ENCODE assay signal across 9 cellular contexts in the genomic region with DNA sequence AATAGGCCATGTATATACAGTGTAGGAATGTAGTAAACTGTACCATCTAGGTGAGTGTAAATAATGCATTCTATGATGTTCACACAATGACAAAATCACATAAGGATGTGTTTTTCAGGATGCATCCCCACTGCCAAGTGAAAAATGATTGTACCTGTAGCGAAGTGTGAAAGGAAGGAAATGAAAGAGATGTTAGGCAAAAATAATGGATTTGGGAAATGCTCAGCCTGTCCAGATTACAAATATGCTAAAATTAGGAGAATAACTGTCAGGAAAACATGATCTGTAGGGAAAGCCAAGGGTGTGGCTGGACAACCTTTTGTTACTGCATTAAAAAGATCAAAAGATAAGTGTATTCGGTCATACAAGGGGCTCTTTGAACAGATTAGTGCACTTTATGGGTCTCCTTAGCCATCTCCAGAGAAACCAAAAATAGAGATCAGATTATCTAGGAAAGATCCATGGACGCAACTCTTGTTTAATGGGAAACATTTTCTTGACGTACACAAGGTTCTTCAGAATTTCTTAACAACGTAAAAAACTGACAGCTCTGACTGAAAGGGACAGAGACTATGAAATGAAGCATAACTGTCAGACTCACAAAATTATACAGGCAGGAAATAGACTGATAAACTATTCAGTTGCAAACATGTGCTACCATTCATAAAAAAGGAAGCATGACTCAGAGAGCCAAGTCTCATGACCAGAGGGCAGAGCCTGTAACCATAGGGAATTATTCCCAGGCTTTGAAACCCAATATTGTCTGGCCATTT.
DNase-seq lines count a peak whose midpoint lies in the region; ATAC-seq and TF ChIP-seq lines count a peak whose summit lies in the region.
"Had no signal": no experiment of that assay in that cellular context is flagged by ENCODE, and none has a peak within 500 bp of the region (broad histone marks: within the 10 kb centered on the region; RNA-seq: fewer than 3 reads in every experiment).

No MANE protein-coding gene starts in this region.

- H3K9ac ChIP-seq in Loucy (ENCODE audit: low read depth, low read length, poor library complexity, severe bottlenecking) (peak overlapping the region; percentile 14), mammary epithelial cell (ENCODE audit: insufficient read depth, low read length) (no peak overlapping the region)

- H3K9me3 Mint-ChIP-seq in activated CD4-positive, alpha-beta memory T cell treated with anti-CD3 and anti-CD28 coated beads for 36 hours = peaks cover 2% of the 10 kb centered on the region
- H3K9me3 Mint-ChIP-seq in activated CD4-positive, alpha-beta T cell treated with anti-CD3 and anti-CD28 coated beads for 36 hours (ENCODE audit: low read depth) = no peaks in the 10 kb centered on the region

- no peak for TF ChIP-seq CTCF in Loucy (conservative IDR thresholded peaks at IDR 0.05; ENCODE audit: low read length)
- no peak for TF ChIP-seq CTCF in mammary epithelial cell (conservative IDR thresholded peaks at IDR 0.05 in 1 of 2, IDR thresholded peaks at IDR 0.05 in 1 of 2; ENCODE audit: extremely low read depth in 1 of 2, insufficient read depth in 1 of 2, low read depth in 1 of 2, low read length in 2 of 2)
- TF ChIP-seq CTCF in lung (IDR thresholded peaks at IDR 0.05; ENCODE audit: control extremely low read depth, extremely low read depth) = no peak
- no peak for TF ChIP-seq CTCF in ascending aorta (IDR thresholded peaks at IDR 0.05)

- intact Hi-C loops in mammary epithelial cell (cut with micrococcal nuclease) = loop anchor here (10.0 kb wide), 2 partner anchors 235 to 415 kb away; no protein-coding TSS in a partner anchor
- intact Hi-C loops in activated CD4-positive, alpha-beta memory T cell treated with anti-CD3 and anti-CD28 coated beads for 36 hours (cut with micrococcal nuclease) = no loop called here
- intact Hi-C loops in ascending aorta (cut with DNase I) = no loop called here
- intact Hi-C loops in activated CD4-positive, alpha-beta T cell treated with anti-CD3 and anti-CD28 coated beads for 36 hours (cut with DNase I, micrococcal nuclease) = no loop called here

- dilution Hi-C loops in mammary epithelial cell (cut with HindIII; ENCODE audit: low sequenced_read_pairs) = no loop called here

- ATAC-seq in lung (ENCODE audit: insufficient read depth, low FRiP score) = peak; percentile 73
- ATAC-seq in activated CD4-positive, alpha-beta T cell treated with anti-CD3 and anti-CD28 coated beads for 36 hours = no peak

- H3K27ac ChIP-seq in mammary epithelial cell (ENCODE audit: insufficient read depth, low read depth, low read length) (no peak overlapping the region), lung (ENCODE audit: low read depth in 1 of 2, low read length in 1 of 2) (peak overlapping the region in 1 of 2 donors; percentile 21), ascending aorta (no peak overlapping the region)

- no TSS peak for BruUV-seq in mammary epithelial cell (replicated peaks; lab: Mats Ljungman, UMichigan)

- H3K27me3 Mint-ChIP-seq in activated CD4-positive, alpha-beta memory T cell treated with anti-CD3 and anti-CD28 coated beads for 36 hours = no peaks in the 10 kb centered on the region
- H3K27me3 Mint-ChIP-seq in activated CD4-positive, alpha-beta T cell treated with anti-CD3 and anti-CD28 coated beads for 36 hours = peaks cover 6% of the 10 kb centered on the region

- no peaks in the 10 kb centered on the region for H3K27me3 ChIP-seq in Loucy (ENCODE audit: insufficient read depth, low read length, poor library complexity, severe bottlenecking)
- H3K27me3 ChIP-seq in mammary epithelial cell (ENCODE audit: insufficient read depth, low read length) = no peaks in the 10 kb centered on the region
- no peaks in the 10 kb centered on the region for H3K27me3 ChIP-seq in lung (ENCODE audit: control insufficient read depth, insufficient read depth)
- H3K27me3 ChIP-seq in ascending aorta = no peaks in the 10 kb centered on the region
- H3K27me3 ChIP-seq: spleen had no signal

- H3K4me2 ChIP-seq in Loucy (ENCODE audit: low read depth, low read length, poor library complexity, severe bottlenecking) = peak overlapping the region; percentile 61
- no peak overlapping the region for H3K4me2 ChIP-seq in mammary epithelial cell (ENCODE audit: insufficient read depth, low read depth, low read length)

- H3K36me3 Mint-ChIP-seq in activated CD4-positive, alpha-beta memory T cell treated with anti-CD3 and anti-CD28 coated beads for 36 hours = no peaks in the 10 kb centered on the region
- no peaks in the 10 kb centered on the region for H3K36me3 Mint-ChIP-seq in activated CD4-positive, alpha-beta T cell treated with anti-CD3 and anti-CD28 coated beads for 36 hours (ENCODE audit: low read depth)

- WGBS in mammary epithelial cell (ENCODE audit: low coverage, missing lambda C conversion rate) = 83% methylated on average over 5 of the region's 5 CpGs
- WGBS in lung, 2 donors = 56 to 57% methylated on average over 5 of the region's 5 CpGs

- H3K4me3 ChIP-seq in Loucy (ENCODE audit: low read length, poor library complexity, severe bottlenecking) = peak overlapping the region; percentile 35
- H3K4me3 ChIP-seq in mammary epithelial cell (replicated peaks in 1 of 3; ENCODE audit: insufficient read depth in 1 of 3, low read depth in 2 of 3, low read length in 3 of 3) = no peak overlapping the region
- no peak overlapping the region for H3K4me3 ChIP-seq in lung
- no peak overlapping the region for H3K4me3 ChIP-seq in ascending aorta
- H3K4me3 ChIP-seq: spleen had no signal

- H4K20me1 ChIP-seq in Loucy (ENCODE audit: insufficient read depth, low read length, poor library complexity, severe bottlenecking) (no peaks in the 10 kb centered on the region), mammary epithelial cell (ENCODE audit: insufficient read depth, low read length) (no peaks in the 10 kb centered on the region)

- no peaks in the 10 kb centered on the region for H3K4me1 Mint-ChIP-seq in activated CD4-positive, alpha-beta memory T cell treated with anti-CD3 and anti-CD28 coated beads for 36 hours (ENCODE audit: low read depth)
- H3K4me1 Mint-ChIP-seq in activated CD4-positive, alpha-beta T cell treated with anti-CD3 and anti-CD28 coated beads for 36 hours = no peaks in the 10 kb centered on the region

- no peak overlapping the region for H3K27ac Mint-ChIP-seq in activated CD4-positive, alpha-beta memory T cell treated with anti-CD3 and anti-CD28 coated beads for 36 hours
- no peak overlapping the region for H3K27ac Mint-ChIP-seq in activated CD4-positive, alpha-beta T cell treated with anti-CD3 and anti-CD28 coated beads for 36 hours

- H3K4me3 Mint-ChIP-seq in activated CD4-positive, alpha-beta memory T cell treated with anti-CD3 and anti-CD28 coated beads for 36 hours = no peak overlapping the region
- no peak overlapping the region for H3K4me3 Mint-ChIP-seq in activated CD4-positive, alpha-beta T cell treated with anti-CD3 and anti-CD28 coated beads for 36 hours

- H2AFZ ChIP-seq in Loucy (ENCODE audit: low read length) (peak overlapping the region; percentile 31; the same call in 1 of the 2 replicates), mammary epithelial cell (ENCODE audit: low read depth, low read length) (peak overlapping the region; percentile 30)

- in situ Hi-C loops in mammary epithelial cell (cut with MboI; ENCODE audit: low sequenced_read_pairs in 2 of 2) = no loop called here

- H3K4me1 ChIP-seq in Loucy (ENCODE audit: insufficient read depth, low read length, poor library complexity, severe bottlenecking) (peaks cover 14% of the 10 kb centered on the region), mammary epithelial cell (ENCODE audit: insufficient read depth, low read length) (peaks cover 10% of the 10 kb centered on the region), lung (ENCODE audit: control insufficient read depth in 2 of 2, insufficient read depth in 2 of 2, low read length in 2 of 2) (peaks cover 0 to 5% of the 10 kb centered on the region in 2 donors), ascending aorta (no peaks in the 10 kb centered on the region)

- H3K36me3 ChIP-seq in Loucy (ENCODE audit: insufficient read depth, low read length) (no peaks in the 10 kb centered on the region), mammary epithelial cell (ENCODE audit: insufficient read depth, low read length) (no peaks in the 10 kb centered on the region), lung (ENCODE audit: control insufficient read depth in 2 of 2, insufficient read depth in 2 of 2, low read length in 2 of 2) (no peaks in the 10 kb centered on the region), ascending aorta (no peaks in the 10 kb centered on the region)
- H3K36me3 ChIP-seq: spleen had no signal

- H3K9me2 ChIP-seq in Loucy (replicated peaks; ENCODE audit: low read depth, low read length) = no peaks in the 10 kb centered on the region

- H3K9me3 ChIP-seq in Loucy (ENCODE audit: insufficient read depth, low read depth, low read length) (no peaks in the 10 kb centered on the region), mammary epithelial cell (replicated peaks; ENCODE audit: insufficient read depth, low read length) (no peaks in the 10 kb centered on the region), lung (ENCODE audit: control insufficient read depth in 2 of 2, insufficient read depth in 1 of 2, low read length in 1 of 2) (no peaks in the 10 kb centered on the region), ascending aorta (no peaks in the 10 kb centered on the region)
- H3K9me3 ChIP-seq: spleen had no signal

- no peaks in the 10 kb centered on the region for H3F3A ChIP-seq in Loucy (ENCODE audit: low read depth)

- DNase-seq in CD1c-positive myeloid dendritic cell (ENCODE audit: extremely low spot score) = peak; percentile 78
- DNase-seq in mammary epithelial cell = peak; percentile 50
- no peak for DNase-seq in lung (ENCODE audit: low spot score)
- DNase-seq in activated CD4-positive, alpha-beta memory T cell treated with anti-CD3 and anti-CD28 coated beads for 36 hours = no peak
- no peak for DNase-seq in ascending aorta (ENCODE audit: low spot score in 2 of 2)
- no peak for DNase-seq in NCI-H524 treated with DMSO at 0.1 percent for 48 hours (lab: John Stamatoyannopoulos, UW)
- DNase-seq in activated CD4-positive, alpha-beta T cell treated with anti-CD3 and anti-CD28 coated beads for 36 hours = no peak
- DNase-seq: spleen had no signal

- H3K79me2 ChIP-seq in Loucy (ENCODE audit: insufficient read depth, low read length) (no peaks in the 10 kb centered on the region), mammary epithelial cell (ENCODE audit: insufficient read depth, low read length) (no peaks in the 10 kb centered on the region)

- POLR2A ChIA-PET in activated CD4-positive, alpha-beta memory T cell treated with anti-CD3 and anti-CD28 coated beads for 36 hours (lab: Charles Lee) = no interaction called here
- POLR2A ChIA-PET in activated CD4-positive, alpha-beta T cell treated with anti-CD3 and anti-CD28 coated beads for 36 hours (lab: Charles Lee) = no interaction called here

- CTCF ChIA-PET in mammary epithelial cell (lab: Charles Lee; ENCODE audit: low non-redundant PET) = no interaction called here
- CTCF ChIA-PET in activated CD4-positive, alpha-beta memory T cell treated with anti-CD3 and anti-CD28 coated beads for 36 hours (lab: Charles Lee) = no interaction called here
- CTCF ChIA-PET in activated CD4-positive, alpha-beta T cell treated with anti-CD3 and anti-CD28 coated beads for 36 hours (lab: Charles Lee) = interaction anchor here (0.6 kb wide), 1 partner anchor 70 kb away, joined by 3 read pairs; no protein-coding TSS in a partner anchor

Comparison
In these comparisons a context has a peak if more than half of its experiments do, and no peak if none do; other contexts are left out.
1. DNase-seq: peak in CD1c-positive myeloid dendritic cell (single experiment) and mammary epithelial cell (single experiment); none in lung (single experiment), activated CD4-positive, alpha-beta memory T cell treated with anti-CD3 and anti-CD28 coated beads for 36 hours (single experiment), ascending aorta (0 of 2), NCI-H524 treated with DMSO at 0.1 percent for 48 hours (single experiment) and activated CD4-positive, alpha-beta T cell treated with anti-CD3 and anti-CD28 coated beads for 36 hours (single experiment).